ENCODE assay signal across 18 cellular contexts in the genomic region with DNA sequence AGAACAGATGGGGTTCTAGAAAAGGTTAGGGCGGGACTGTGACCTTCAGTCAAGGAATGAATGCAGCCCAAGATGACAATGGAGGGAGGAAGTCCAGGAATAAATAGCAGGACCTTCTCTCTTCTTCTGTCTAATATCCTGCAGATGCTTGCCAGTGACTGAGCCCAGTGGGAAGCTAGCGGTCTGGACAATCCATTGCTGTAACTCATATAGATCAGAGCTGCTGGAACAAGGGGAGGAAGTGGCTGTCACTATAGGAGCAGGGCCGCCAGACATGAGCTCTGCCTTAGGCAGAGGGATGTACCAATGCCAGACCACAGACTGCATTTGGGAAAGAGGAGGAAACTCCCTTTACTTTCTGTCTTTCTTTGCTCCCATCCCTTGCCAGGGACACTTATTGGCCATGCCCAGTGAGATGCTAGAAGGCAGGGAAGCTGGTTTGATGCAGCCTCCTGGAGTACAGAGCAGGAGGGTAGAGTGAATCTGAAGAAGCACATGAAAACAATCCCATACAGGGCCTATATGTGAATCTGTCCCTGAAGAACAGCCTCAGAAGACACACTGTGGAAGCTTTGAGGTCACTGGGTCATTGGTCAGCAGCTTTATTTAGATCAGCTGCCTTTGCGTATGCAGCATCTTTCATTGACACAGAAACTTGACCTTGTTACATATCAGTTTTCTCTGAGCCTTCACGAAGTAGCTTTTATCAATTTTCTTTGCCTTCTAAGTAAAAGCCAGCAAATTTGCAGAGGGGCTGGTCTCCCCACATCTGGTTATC.
DNase-seq lines count a peak whose midpoint lies in the region; ATAC-seq, FAIRE-seq and TF ChIP-seq lines count a peak whose summit lies in the region.
"Had no signal": no experiment of that assay in that cellular context is flagged by ENCODE, and none has a peak within 500 bp of the region (broad histone marks: within the 10 kb centered on the region; RNA-seq: fewer than 3 reads in every experiment).

No MANE protein-coding gene starts in this region.

- no peaks in the 10 kb centered on the region for H3K4me1 ChIP-seq in endothelial cell of umbilical vein (ENCODE audit: control insufficient read depth, extremely low read depth, insufficient read depth, low read length)

- FAIRE-seq in endothelial cell of umbilical vein (lab: Jason Lieb, UNC) = peak; percentile 40
- FAIRE-seq: HTR-8/SVneo had no signal

- TF ChIP-seq CTCF in endothelial cell of umbilical vein (IDR thresholded peaks at IDR 0.05; ENCODE audit: extremely low read depth in 1 of 2, insufficient read depth in 1 of 2, low read depth in 1 of 2, low read length in 2 of 2) = no peak

- peak; percentile 9 for DNase-seq in Daoy (ENCODE audit: low read depth)
- peak; percentile 67 for DNase-seq in GM04504 (ENCODE audit: low read depth)
- DNase-seq in endothelial cell of umbilical vein (ENCODE audit: low read depth, low spot score) = no peak
- peak; percentile 19 for DNase-seq in retina
- DNase-seq: CD8-positive, alpha-beta memory T cell; DND-41; H9; NCI-H1436 treated with DMSO at 0.1 percent for 48 hours; NCI-H2081 treated with DMSO at 0.1 percent for 48 hours; NCI-H2227 treated with DMSO at 0.1 percent for 48 hours; NCI-H526; NK-92 treated with Interleukin-12 subunit alpha and Interleukin-12 subunit beta, amount 100 ng/mL, for 24 hours; OCI-M1 had no signal

- BruUV-seq in endothelial cell of umbilical vein (replicated peaks; lab: Mats Ljungman, UMichigan) = no TSS peak

- TF ChIP-seq POLR2A in endothelial cell of umbilical vein (IDR thresholded peaks at IDR 0.05; ENCODE audit: low read depth, low read length) = no peak

- no peaks in the 10 kb centered on the region for H3K79me2 ChIP-seq in endothelial cell of umbilical vein (ENCODE audit: control insufficient read depth, insufficient read depth, low read length)

- no peak overlapping the region for H3K4me2 ChIP-seq in endothelial cell of umbilical vein (ENCODE audit: insufficient read depth, low read length)
- H3K4me2 ChIP-seq: BLaER1 had no signal

- H4K20me1 ChIP-seq in endothelial cell of umbilical vein (replicated peaks; ENCODE audit: control insufficient read depth, extremely low read depth, insufficient read depth, low read length) = no peaks in the 10 kb centered on the region
- H4K20me1 ChIP-seq: BLaER1 had no signal

- no peak overlapping the region for H3K4me3 ChIP-seq in endothelial cell of umbilical vein (replicated peaks in 1 of 3; ENCODE audit: insufficient read depth in 1 of 3, low read depth in 1 of 3, low read length in 3 of 3)
- H3K4me3 ChIP-seq: BLaER1 had no signal

- no peaks in the 10 kb centered on the region for H3K36me3 ChIP-seq in endothelial cell of umbilical vein (ENCODE audit: control insufficient read depth in 2 of 2, extremely low read depth in 1 of 2, insufficient read depth in 2 of 2, low read length in 2 of 2)
- H3K36me3 ChIP-seq: BLaER1 had no signal

- H3K9me3 ChIP-seq in endothelial cell of umbilical vein (replicated peaks; ENCODE audit: control insufficient read depth, insufficient read depth, low read length) = no peaks in the 10 kb centered on the region
- H3K9me3 ChIP-seq: BLaER1 had no signal

- CTCF ChIA-PET in endothelial cell of umbilical vein (lab: Charles Lee) = no interaction called here

- intact Hi-C loops in endothelial cell of umbilical vein (cut with micrococcal nuclease) = no loop called here

- no peak overlapping the region for H2AFZ ChIP-seq in endothelial cell of umbilical vein (ENCODE audit: low read depth, low read length)

- dilution Hi-C loops in endothelial cell of umbilical vein (cut with MboI; ENCODE audit: extremely low pct_ligation_motif_present, low sequenced_read_pairs) = no loop called here

- POLR2A ChIA-PET in endothelial cell of umbilical vein (lab: Charles Lee) = no interaction called here

- no peaks in the 10 kb centered on the region for H3K9me1 ChIP-seq in endothelial cell of umbilical vein (replicated peaks; ENCODE audit: control insufficient read depth, extremely low read depth, insufficient read depth, low read length)

- ATAC-seq in GM19463 (IDR thresholded peaks at IDR 0.05; ENCODE audit: unreplicated experiment) (no peak), HG03439 (IDR thresholded peaks at IDR 0.05; ENCODE audit: unreplicated experiment) (no peak), GM21529 (IDR thresholded peaks at IDR 0.05; ENCODE audit: unreplicated experiment) (no peak)

- no peak overlapping the region for H3K27ac ChIP-seq in endothelial cell of umbilical vein (ENCODE audit: insufficient read depth, low read depth, low read length)
- H3K27ac ChIP-seq: BLaER1 had no signal

- H3K27me3 ChIP-seq in endothelial cell of umbilical vein (ENCODE audit: control insufficient read depth in 2 of 2, insufficient read depth in 2 of 2, low read length in 2 of 2) = no peaks in the 10 kb centered on the region
- H3K27me3 ChIP-seq: BLaER1 had no signal

- no peak overlapping the region for H3K9ac ChIP-seq in endothelial cell of umbilical vein (replicated peaks; ENCODE audit: extremely low read depth, insufficient read depth, low read length)
- H3K9ac ChIP-seq: BLaER1 had no signal

TF ChIP-seq in endothelial cell of umbilical vein, 7 proteins besides CTCF, POLR2A, EP300 and RAD21:
- TF ChIP-seq EZH2 (IDR thresholded peaks at IDR 0.05; ENCODE audit: borderline replicate concordance, low read depth, low read length, severe bottlenecking) (no peak), POLR2AphosphoS5 (IDR thresholded peaks at IDR 0.05; ENCODE audit: insufficient read depth, low read depth, low read length) (no peak)
